8 cellular contexts compared by ENCODE assay signal in genomic region chr22:50201191-50202129, GRCh38. TPM values are rescaled to one million over a fixed set of nuclear protein-coding genes. Genes with fewer than 3 reads are reported as not detected.
DNase-seq lines count a peak whose midpoint lies in the region; ATAC-seq and TF ChIP-seq lines count a peak whose summit lies in the region.

No MANE protein-coding gene starts in this region.

- peaks cover 13% of the 10 kb centered on the region for H4K20me1 ChIP-seq in GM23338 (replicated peaks; ENCODE audit: insufficient read depth)

- H3K4me2 ChIP-seq in GM23338, result peak overlapping the region; percentile 92

- H3K4me3 Mint-ChIP-seq in GM23338, result peak overlapping the region; percentile 80
- H3K4me3 Mint-ChIP-seq in chondrocyte (ENCODE audit: unreplicated experiment), result peak overlapping the region; percentile 75

- H3K36me3 ChIP-seq in GM23338 (ENCODE audit: insufficient read depth), result no peaks in the 10 kb centered on the region; the same call in 1 of the 2 replicates
- peaks cover 6% of the 10 kb centered on the region for H3K36me3 ChIP-seq in urinary bladder (ENCODE audit: insufficient read depth)

- peaks cover 21% of the 10 kb centered on the region for H3K79me2 ChIP-seq in GM23338 (replicated peaks; ENCODE audit: insufficient read depth)

- TF ChIP-seq POLR2A in NB4 (IDR thresholded peaks at IDR 0.05; ENCODE audit: extremely low read depth, insufficient read length), result no peak

- 2% methylated on average over 115 of the region's 115 CpGs for WGBS in urinary bladder

- H3K4me1 ChIP-seq in GM23338 (ENCODE audit: insufficient read depth) (peaks cover 8% of the 10 kb centered on the region; the same call in 1 of the 2 replicates), urinary bladder (ENCODE audit: insufficient read depth) (no peaks in the 10 kb centered on the region)

- peak overlapping the region; percentile 61 for H3K4me3 ChIP-seq in GM08714 (ENCODE audit: low read length)
- H3K4me3 ChIP-seq in GM23338, result peak overlapping the region; percentile 72
- peak overlapping the region; percentile 68 for H3K4me3 ChIP-seq in NB4 (ENCODE audit: low read depth, low read length)
- peak overlapping the region; percentile 96 for H3K4me3 ChIP-seq in urinary bladder (ENCODE audit: low read depth, low read length)

- no peaks in the 10 kb centered on the region for H3K9me2 ChIP-seq in GM23338 (ENCODE audit: insufficient read depth)

- no peak overlapping the region for H2AFZ ChIP-seq in GM23338

- no peak for TF ChIP-seq CTCF in GM23338 (conservative IDR thresholded peaks at IDR 0.05; ENCODE audit: low read depth in 2 of 2)
- no peak for TF ChIP-seq CTCF in NB4 (IDR thresholded peaks at IDR 0.05; ENCODE audit: low read depth, low read length)
- no peak for TF ChIP-seq CTCF in chondrocyte (IDR thresholded peaks at IDR 0.05)

- H3K27me3 Mint-ChIP-seq in GM23338 (ENCODE audit: insufficient read depth, low read depth, poor library complexity) (peaks cover 9% of the 10 kb centered on the region), chondrocyte (ENCODE audit: low read depth) (no peaks in the 10 kb centered on the region)

- H3K4me1 Mint-ChIP-seq in GM23338 (peaks cover 13% of the 10 kb centered on the region), chondrocyte (ENCODE audit: low read depth) (peaks cover 20% of the 10 kb centered on the region)

- H3F3A ChIP-seq in GM23338 (replicated peaks; ENCODE audit: low read depth), result peaks cover 14% of the 10 kb centered on the region

- H3K27ac ChIP-seq in GM23338 (ENCODE audit: low read depth) (no peak overlapping the region), urinary bladder (ENCODE audit: low read depth) (peak overlapping the region; percentile 38)

- H3K36me3 Mint-ChIP-seq in GM23338 (ENCODE audit: low read depth) (peaks cover 26% of the 10 kb centered on the region), chondrocyte (ENCODE audit: low read depth) (peaks cover 10% of the 10 kb centered on the region)

- DNase-seq in GM23338 (ENCODE audit: low spot score), result peak; percentile 52
- peak; percentile 45 for DNase-seq in NB4 (ENCODE audit: low read depth)
- DNase-seq in chondrocyte (ENCODE audit: low spot score), result no peak
- DNase-seq in lung microvascular endothelial cell (ENCODE audit: low read depth in 2 of 2), result peak; percentile 25 to 48
- no peak for DNase-seq in NCI-H1092 (lab: John Stamatoyannopoulos, UW)

- H3K27ac Mint-ChIP-seq in GM23338, result no peak overlapping the region
- no peak overlapping the region for H3K27ac Mint-ChIP-seq in chondrocyte (ENCODE audit: unreplicated experiment)

- H3K27me3 ChIP-seq in GM23338 (ENCODE audit: insufficient read depth), result peaks cover 9% of the 10 kb centered on the region; the same call in 1 of the 2 replicates

- ATAC-seq in GM23338, result peak; percentile 1; the same call in 2 of the 3 replicates
- ATAC-seq in GM18858 (IDR thresholded peaks at IDR 0.05; ENCODE audit: unreplicated experiment), result no peak

- peaks cover 6% of the 10 kb centered on the region; the same call in 2 of the 3 replicates for H3K9me3 Mint-ChIP-seq in GM23338
- H3K9me3 Mint-ChIP-seq in chondrocyte (ENCODE audit: low read depth), result no peaks in the 10 kb centered on the region

TF ChIP-seq in GM23338, 12 proteins besides CTCF, POLR2A, EP300 and RAD21 (continues in another document):
- no peak for TF ChIP-seq ZNF462 (CRISPR knock-in tag; IDR thresholded peaks at IDR 0.05)
- no peak for TF ChIP-seq EZH2 (IDR thresholded peaks at IDR 0.05; ENCODE audit: low read depth, unreplicated experiment)
- no peak for TF ChIP-seq ZNF331 (CRISPR knock-in tag; IDR thresholded peaks at IDR 0.05; ENCODE audit: low read depth)
- TF ChIP-seq NANOG (IDR thresholded peaks at IDR 0.05; ENCODE audit: borderline replicate concordance), result no peak
- TF ChIP-seq ZNF114 (CRISPR knock-in tag; IDR thresholded peaks at IDR 0.05), result no peak

RNA-seq across cellular contexts. Expression of gene SELENOO, which starts 0.6 kb away (rescaled TPM):
- total RNA-seq in GM23338 (2014; rRNA removed; shearing (Covaris generic)), result 16.9 and 21.3 TPM in 2 replicates
- polyA plus RNA-seq in GM23338 (2016; fragmentation: Nextera tagmentation; extraction: Ambion mirVana) (6.8 and 8.6 TPM in 2 replicates), urinary bladder (23.0 TPM)
- total RNA-seq in chondrocyte (14.8 to 22.8 TPM (median 17.1 TPM) in 3 replicates), lung microvascular endothelial cell (14.1 and 14.4 TPM in 2 replicates), urinary bladder (9.5 TPM)

RNA-seq across cellular contexts. Expression of gene TRABD, which starts 15.7 kb away (rescaled TPM):
- 58.6 and 66.1 TPM in 2 replicates for total RNA-seq in GM23338 (2014; rRNA removed; shearing (Covaris generic))
- polyA plus RNA-seq in GM23338 (2016; fragmentation: Nextera tagmentation; extraction: Ambion mirVana) (40.8 and 44.1 TPM in 2 replicates), urinary bladder (36.4 TPM)
- total RNA-seq in chondrocyte (18.5 to 20.5 TPM (median 20.2 TPM) in 3 replicates), lung microvascular endothelial cell (11.3 and 13.7 TPM in 2 replicates), urinary bladder (7.7 TPM)

RNA-seq across cellular contexts. Expression of gene PANX2, which starts 30.9 kb away (rescaled TPM):
- total RNA-seq in GM23338 (2014; rRNA removed; shearing (Covaris generic)), result 5.1 and 5.9 TPM in 2 replicates
- polyA plus RNA-seq in GM23338 (2016; fragmentation: Nextera tagmentation; extraction: Ambion mirVana) (2.6 and 2.8 TPM in 2 replicates), urinary bladder (2.3 TPM)
- total RNA-seq in chondrocyte (3.0 to 6.1 TPM (median 3.3 TPM) in 3 replicates), lung microvascular endothelial cell (0.40 and 0.44 TPM in 2 replicates), urinary bladder (0.63 TPM)

RNA-seq across cellular contexts. Expression of gene TUBGCP6, which starts 43.4 kb away (rescaled TPM):
- 32.7 and 47.1 TPM in 2 replicates for total RNA-seq in GM23338 (2014; rRNA removed; shearing (Covaris generic))
- 18.6 TPM in 2 replicates for polyA plus RNA-seq in GM23338 (2016; fragmentation: Nextera tagmentation; extraction: Ambion mirVana)
- total RNA-seq in chondrocyte, result 31.2 to 46.3 TPM (median 32.2 TPM) in 3 replicates
- total RNA-seq in lung microvascular endothelial cell, result 11.8 and 21.2 TPM in 2 replicates
- total RNA-seq in urinary bladder, result 23.1 TPM
- 31.5 TPM for polyA plus RNA-seq in urinary bladder

RNA-seq across cellular contexts. Expression of gene HDAC10, which starts 49.6 kb away (rescaled TPM):
- total RNA-seq in GM23338 (2014; rRNA removed; shearing (Covaris generic)), result 32.4 and 41.9 TPM in 2 replicates
- 4.1 and 5.1 TPM in 2 replicates for polyA plus RNA-seq in GM23338 (2016; fragmentation: Nextera tagmentation; extraction: Ambion mirVana)
- total RNA-seq in chondrocyte, result 29.1 to 36.8 TPM (median 35.3 TPM) in 3 replicates
- 9.4 and 11.3 TPM in 2 replicates for total RNA-seq in lung microvascular endothelial cell
- total RNA-seq in urinary bladder, result 20.0 TPM
- 32.4 TPM for polyA plus RNA-seq in urinary bladder

Comparison
In these comparisons a context has a peak if more than half of its experiments do, and no peak if none do; other contexts are left out.
1. DNase-seq: peak in GM23338 (single experiment), NB4 (single experiment) and lung microvascular endothelial cell (2 of 2); none in chondrocyte (single experiment) and NCI-H1092 (single experiment).
2. Peak in every context shown above with its lines, with median percentiles within 50 percentile points of each other: H3K4me3 ChIP-seq.